In the genomic region with DNA sequence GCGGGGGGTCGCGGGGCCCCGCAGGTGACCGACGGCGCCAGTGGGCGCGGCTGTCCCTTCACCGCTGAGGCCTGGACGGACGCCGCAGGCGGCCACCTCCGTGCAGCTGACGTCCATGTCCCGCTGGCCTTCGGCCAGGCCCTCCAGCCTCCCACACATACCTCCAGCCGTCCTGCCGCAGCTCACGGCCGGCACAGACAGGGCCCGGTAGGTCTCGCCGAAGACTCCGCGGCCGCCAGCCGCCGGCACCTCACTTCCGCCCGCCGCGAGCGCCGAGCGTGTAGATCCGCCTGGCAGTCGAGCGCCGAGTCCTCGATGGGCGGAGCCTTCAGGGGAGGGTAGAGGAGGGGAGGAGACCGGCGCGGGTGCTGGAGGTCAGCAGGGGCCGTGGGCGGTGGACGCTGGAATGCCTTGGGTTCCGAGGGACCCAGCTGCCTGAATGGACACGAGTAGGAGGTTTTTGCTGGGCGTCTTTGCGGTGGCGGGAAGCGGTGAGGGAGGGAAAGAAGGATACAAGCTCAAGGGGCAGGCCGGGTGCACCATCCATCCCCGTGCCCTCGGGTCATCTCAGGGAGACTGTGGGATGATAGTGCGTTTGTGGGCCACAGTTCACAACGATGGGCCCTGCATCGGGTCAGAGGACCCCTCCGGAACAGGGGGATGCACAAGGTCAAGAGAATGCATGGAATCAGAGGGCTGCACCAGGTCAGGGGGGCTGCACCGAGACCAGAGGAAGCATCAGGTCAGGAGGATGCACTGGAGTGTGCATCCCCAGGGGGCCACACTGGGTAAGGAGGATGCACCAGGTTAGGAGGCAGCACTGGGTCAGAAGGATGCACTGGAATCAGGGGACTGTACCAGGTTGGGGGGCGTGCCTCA, we compare ENCODE assay signal across 8 cellular contexts. TPM values are rescaled to one million over a fixed set of nuclear protein-coding genes. Genes with fewer than 3 reads are reported as not detected.
DNase-seq lines count a peak whose midpoint lies in the region; ATAC-seq, FAIRE-seq and TF ChIP-seq lines count a peak whose summit lies in the region.

A gene with protein sequence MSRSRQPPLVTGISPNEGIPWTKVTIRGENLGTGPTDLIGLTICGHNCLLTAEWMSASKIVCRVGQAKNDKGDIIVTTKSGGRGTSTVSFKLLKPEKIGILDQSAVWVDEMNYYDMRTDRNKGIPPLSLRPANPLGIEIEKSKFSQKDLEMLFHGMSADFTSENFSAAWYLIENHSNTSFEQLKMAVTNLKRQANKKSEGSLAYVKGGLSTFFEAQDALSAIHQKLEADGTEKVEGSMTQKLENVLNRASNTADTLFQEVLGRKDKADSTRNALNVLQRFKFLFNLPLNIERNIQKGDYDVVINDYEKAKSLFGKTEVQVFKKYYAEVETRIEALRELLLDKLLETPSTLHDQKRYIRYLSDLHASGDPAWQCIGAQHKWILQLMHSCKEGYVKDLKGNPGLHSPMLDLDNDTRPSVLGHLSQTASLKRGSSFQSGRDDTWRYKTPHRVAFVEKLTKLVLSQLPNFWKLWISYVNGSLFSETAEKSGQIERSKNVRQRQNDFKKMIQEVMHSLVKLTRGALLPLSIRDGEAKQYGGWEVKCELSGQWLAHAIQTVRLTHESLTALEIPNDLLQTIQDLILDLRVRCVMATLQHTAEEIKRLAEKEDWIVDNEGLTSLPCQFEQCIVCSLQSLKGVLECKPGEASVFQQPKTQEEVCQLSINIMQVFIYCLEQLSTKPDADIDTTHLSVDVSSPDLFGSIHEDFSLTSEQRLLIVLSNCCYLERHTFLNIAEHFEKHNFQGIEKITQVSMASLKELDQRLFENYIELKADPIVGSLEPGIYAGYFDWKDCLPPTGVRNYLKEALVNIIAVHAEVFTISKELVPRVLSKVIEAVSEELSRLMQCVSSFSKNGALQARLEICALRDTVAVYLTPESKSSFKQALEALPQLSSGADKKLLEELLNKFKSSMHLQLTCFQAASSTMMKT (minus strand): TSS at position 282 of the 879 bp plus-strand sequence. CDS start 55,321 bp downstream, outside the sequence.

- peak; percentile 89 for FAIRE-seq in GM12891 (lab: Jason Lieb, UNC)

- peak within 1 kb of the TSS; percentile 90 to 96 for H3K4me3 ChIP-seq in right atrium auricular region
- H3K4me3 ChIP-seq in urinary bladder (ENCODE audit: low read depth, low read length), result peak within 1 kb of the TSS; percentile 98

- H3K27ac ChIP-seq in right atrium auricular region (peak within 1 kb of the TSS; percentile 74 to 76), urinary bladder (ENCODE audit: low read depth) (peak within 1 kb of the TSS; percentile 62)

- H3K4me1 ChIP-seq in right atrium auricular region (peaks cover 0 to 23% of the 10 kb centered on the region in 2 donors), urinary bladder (ENCODE audit: insufficient read depth) (no peaks in the 10 kb centered on the region)

- peak; percentile 94 for ATAC-seq in HG02588 (IDR thresholded peaks at IDR 0.05; ENCODE audit: unreplicated experiment)

- H3K36me3 ChIP-seq in right atrium auricular region, result peaks cover 1% of the 10 kb centered on the region
- no peaks in the 10 kb centered on the region for H3K36me3 ChIP-seq in urinary bladder (ENCODE audit: insufficient read depth)

- H3K27me3 ChIP-seq in right atrium auricular region, result no peaks in the 10 kb centered on the region

- peak; percentile 62 for TF ChIP-seq POLR2A in GM12891 (IDR thresholded peaks at IDR 0.05; ENCODE audit: low read depth, low read length)

- no peaks in the 10 kb centered on the region for H3K9me3 ChIP-seq in right atrium auricular region

- WGBS in urinary bladder, result 3% methylated on average over 64 of the region's 64 CpGs

- peak; percentile 83 for DNase-seq in GM12891 (ENCODE audit: insufficient read length, low spot score)
- DNase-seq in NCI-H1105 (lab: John Stamatoyannopoulos, UW), result peak; percentile 68
- peak; percentile 65 to 91 (median 74) for DNase-seq in T-helper 2 cell
- peak; percentile 20 to 86 (median 64) for DNase-seq in amygdala (lab: John Stamatoyannopoulos, UW)
- peak; percentile 77 for DNase-seq in right atrium auricular region (ENCODE audit: low spot score)
- DNase-seq in pulmonary artery endothelial cell (ENCODE audit: low read depth, low spot score), result no peak

- no peak for TF ChIP-seq CTCF in right atrium auricular region (IDR thresholded peaks at IDR 0.05)

TF ChIP-seq in GM12891, 5 proteins besides CTCF, POLR2A, EP300 and RAD21:
- TF ChIP-seq POU2F2 (IDR thresholded peaks at IDR 0.05; ENCODE audit: low read depth, low read length), result peak; percentile 80
- no peak for TF ChIP-seq PAX5 (IDR thresholded peaks at IDR 0.05; ENCODE audit: insufficient read depth, low read length, severe bottlenecking)
- TF ChIP-seq POLR2AphosphoS5 (IDR thresholded peaks at IDR 0.05; ENCODE audit: low read depth, low read length), result peak; percentile 72
- peak; percentile 73 for TF ChIP-seq SPI1 (IDR thresholded peaks at IDR 0.05; ENCODE audit: low read depth, low read length)
- TF ChIP-seq TAF1 (IDR thresholded peaks at IDR 0.05; ENCODE audit: low read depth, low read length), result peak; percentile 66

RNA-seq across cellular contexts. Expression of the gene that starts here (rescaled TPM):
- 12.4 TPM for polyA plus RNA-seq in GM12891 (2012; ENCODE audit: low read depth, missing spikeins)
- total RNA-seq in right atrium auricular region, result 10 to 100 TPM; 12.9 to 16.1 TPM
- 39.2 and 48.5 TPM in 2 replicates for total RNA-seq in pulmonary artery endothelial cell
- 29.9 TPM for total RNA-seq in urinary bladder
- 11.8 TPM for polyA plus RNA-seq in urinary bladder
